In genomic region chr5:81751836-81752643, GRCh38 we compare ENCODE assay signal across 8 cellular contexts. TPM values are rescaled to one million over a fixed set of nuclear protein-coding genes. Genes with fewer than 3 reads are reported as not detected.
A peak's percentile ranks its signal among the peaks of the same experiment; 100 is the strongest.
DNase-seq lines count a peak whose midpoint lies in the region; ATAC-seq and TF ChIP-seq lines count a peak whose summit lies in the region.

No MANE protein-coding gene starts in this region.

- no peaks in the 10 kb centered on the region for H3K9me3 ChIP-seq in HUES48 (ENCODE audit: control insufficient read depth, insufficient read depth, low read length)

- peak overlapping the region; percentile 73 to 92 (median 80) for H3K27ac Mint-ChIP-seq in CD14-positive monocyte
- peak overlapping the region; percentile 87 for H3K27ac Mint-ChIP-seq in progenitor cell of endocrine pancreas

- no peak for ATAC-seq in Right ventricle myocardium superior (ENCODE audit: poor library complexity)
- no peak for ATAC-seq in GM18505 (IDR thresholded peaks at IDR 0.05; ENCODE audit: unreplicated experiment)
- ATAC-seq in HG02870 (IDR thresholded peaks at IDR 0.05; ENCODE audit: unreplicated experiment) = no peak
- ATAC-seq in GM19035 (IDR thresholded peaks at IDR 0.05; ENCODE audit: unreplicated experiment) = no peak

- H3K4me1 Mint-ChIP-seq in CD14-positive monocyte (peaks cover 26% of the 10 kb centered on the region), progenitor cell of endocrine pancreas (ENCODE audit: low read depth) (peaks cover 32% of the 10 kb centered on the region)

- DNase-seq in CD14-positive monocyte (ENCODE audit: low spot score) (peak; percentile 43), activated gamma-delta T cell (lab: John Stamatoyannopoulos, UW) (peak; percentile 16), Right ventricle myocardium superior (peak; percentile 61), progenitor cell of endocrine pancreas (ENCODE audit: low spot score, unreplicated experiment) (no peak)

- H3K9me3 Mint-ChIP-seq in CD14-positive monocyte (peaks cover 0 to 2% (median 0%) of the 10 kb centered on the region in 7 donors), progenitor cell of endocrine pancreas (ENCODE audit: low read depth) (no peaks in the 10 kb centered on the region)

- H3K27me3 Mint-ChIP-seq in CD14-positive monocyte (ENCODE audit: low read depth in 3 of 3) (peaks cover 2 to 13% (median 5%) of the 10 kb centered on the region in 3 donors), progenitor cell of endocrine pancreas (no peaks in the 10 kb centered on the region)

- peak overlapping the region; percentile 75 for H3K4me3 ChIP-seq in HUES48 (ENCODE audit: low read depth, low read length)

- intact Hi-C loops in CD14-positive monocyte (cut with micrococcal nuclease) = loop anchor here (1.0 to 10.0 kb wide), 5 partner anchors 99 to 423 kb away; partner anchors contain the start of gene ATG10 (in 1 of the 2)
- intact Hi-C loops in Right ventricle myocardium superior (cut with DNase I) = loop anchor here (1.0 to 10.0 kb wide), 2 partner anchors 99 to 223 kb away; partner anchors contain the start of gene ATG10

- H3K4me1 ChIP-seq in HUES48 (ENCODE audit: control insufficient read depth, insufficient read depth, low read length) = peaks cover 61% of the 10 kb centered on the region

- peak overlapping the region; percentile 54 for H3K9ac ChIP-seq in HUES48 (ENCODE audit: low read depth, low read length)

- H3K4me3 Mint-ChIP-seq in CD14-positive monocyte = peak overlapping the region; percentile 89 to 91
- H3K4me3 Mint-ChIP-seq in progenitor cell of endocrine pancreas (ENCODE audit: low read depth) = peak overlapping the region; percentile 85

- H3K36me3 ChIP-seq in HUES48 (ENCODE audit: control insufficient read depth, insufficient read depth, low read length) = no peaks in the 10 kb centered on the region

- H3K36me3 Mint-ChIP-seq in CD14-positive monocyte = no peaks in the 10 kb centered on the region
- H3K36me3 Mint-ChIP-seq in progenitor cell of endocrine pancreas (ENCODE audit: insufficient read depth) = peaks cover 1% of the 10 kb centered on the region

- peak overlapping the region; percentile 79 for H3K27ac ChIP-seq in HUES48 (ENCODE audit: low read depth, low read length)

- TF ChIP-seq CTCF in CD14-positive monocyte (IDR thresholded peaks at IDR 0.05) (no peak), progenitor cell of endocrine pancreas (IDR thresholded peaks at IDR 0.05; ENCODE audit: unreplicated experiment) (no peak)

- no peak for TF ChIP-seq POLR2A in GM18505 (IDR thresholded peaks at IDR 0.05; ENCODE audit: borderline replicate concordance, extremely low read depth, insufficient read depth, insufficient read length)

- peaks cover 16% of the 10 kb centered on the region for H3K27me3 ChIP-seq in HUES48 (ENCODE audit: control insufficient read depth, insufficient read depth, low read length)

RNA-seq across cellular contexts. Expression of gene SSBP2, which starts 1.1 kb away (rescaled TPM):
- polyA plus RNA-seq in CD14-positive monocyte = 10 to 100 TPM; 53.4 to 55.2 TPM
- total RNA-seq in Right ventricle myocardium superior (46.9 TPM), progenitor cell of endocrine pancreas (66.6 and 68.9 TPM in 2 replicates)
